8 cellular contexts compared by ENCODE assay signal in genomic region chr7:137953692-137954470, GRCh38.
DNase-seq lines count a peak whose midpoint lies in the region; ATAC-seq and TF ChIP-seq lines count a peak whose summit lies in the region.

No MANE protein-coding gene starts in this region.

- ATAC-seq in HG03342 (IDR thresholded peaks at IDR 0.05; ENCODE audit: unreplicated experiment): peak; percentile 53
- ATAC-seq in GM21723 (IDR thresholded peaks at IDR 0.05; ENCODE audit: unreplicated experiment): no peak
- no peak for ATAC-seq in GM21360 (IDR thresholded peaks at IDR 0.05; ENCODE audit: unreplicated experiment)

- H3K4me3 ChIP-seq in AG10803 (ENCODE audit: low read length) (no peak overlapping the region), WI38 (ENCODE audit: low read depth, low read length) (peak overlapping the region; percentile 7; the same call in 1 of the 2 replicates)

- DNase-seq in AG10803 (ENCODE audit: low read depth): peak; percentile 80
- peak; percentile 93 for DNase-seq in islet precursor cell
- no peak for DNase-seq in activated CD8-positive, alpha-beta memory T cell treated with anti-CD3 and anti-CD28 coated beads, Interleukin-2, amount 50 U/mL, for 48 hours
- DNase-seq in CD1c-positive myeloid dendritic cell (ENCODE audit: extremely low spot score): no peak

- TF ChIP-seq CTCF in AG10803 (conservative IDR thresholded peaks at IDR 0.05; ENCODE audit: low read length): no peak
- no peak for TF ChIP-seq CTCF in WI38 (IDR thresholded peaks at IDR 0.05; ENCODE audit: low read depth, low read length)

Comparison
In these comparisons a context has a peak if more than half of its experiments do, and no peak if none do; other contexts are left out.
1. DNase-seq: peak in AG10803 (single experiment) and islet precursor cell (single experiment); none in activated CD8-positive, alpha-beta memory T cell treated with anti-CD3 and anti-CD28 coated beads, Interleukin-2, amount 50 U/mL, for 48 hours (single experiment) and CD1c-positive myeloid dendritic cell (single experiment).